15 cellular contexts compared by ENCODE assay signal in genomic region chr9:34552606-34552981, GRCh38. TPM values are rescaled to one million over a fixed set of nuclear protein-coding genes. Genes with fewer than 3 reads are reported as not detected.
DNase-seq lines count a peak whose midpoint lies in the region; ATAC-seq and TF ChIP-seq lines count a peak whose summit lies in the region.
"Had no signal": no experiment of that assay in that cellular context is flagged by ENCODE, and none has a peak within 500 bp of the region (broad histone marks: within the 10 kb centered on the region; RNA-seq: fewer than 3 reads in every experiment).

No MANE protein-coding gene starts in this region.

- CTCF ChIA-PET in HEK293 (lab: Yijun Ruan, JAX): interaction anchor here (6.5 kb wide), 1 partner anchor 39 kb away, joined by 49 read pairs; no protein-coding TSS in a partner anchor

- POLR2A ChIA-PET in HEK293 (lab: Yijun Ruan, JAX): no interaction called here

- no peak overlapping the region for H3K4me3 ChIP-seq in HEK293 (ENCODE audit: low read depth, low read length)

- no peak overlapping the region for H3K27ac Mint-ChIP-seq in chondrocyte (ENCODE audit: unreplicated experiment)
- no peak overlapping the region for H3K27ac Mint-ChIP-seq in stimulated activated memory B cell treated with anti-CD40 and anti-IgM and Interleukin-4, amounts not matched to agents 10 μg/mL and 1 μg/mL and 100 μg/mL, for 72 hours
- H3K27ac Mint-ChIP-seq: B cell had no signal

- no peaks in the 10 kb centered on the region for H3K36me3 Mint-ChIP-seq in chondrocyte (ENCODE audit: low read depth)
- H3K36me3 Mint-ChIP-seq in stimulated activated memory B cell treated with anti-CD40 and anti-IgM and Interleukin-4, amounts not matched to agents 10 μg/mL and 1 μg/mL and 100 μg/mL, for 72 hours: no peaks in the 10 kb centered on the region
- H3K36me3 Mint-ChIP-seq: CD8-positive, alpha-beta memory T cell had no signal

- TF ChIP-seq CTCF in HEK293 (tag by site-specific recombination; IDR thresholded peaks at IDR 0.05) (no peak), chondrocyte (IDR thresholded peaks at IDR 0.05) (no peak)

- H3K9me3 ChIP-seq in HEK293 (ENCODE audit: control insufficient read depth, insufficient read depth, low read depth, low read length): no peaks in the 10 kb centered on the region

- peaks cover 3% of the 10 kb centered on the region; the same call in 1 of the 2 replicates for H3K4me1 ChIP-seq in HEK293 (ENCODE audit: control insufficient read depth, insufficient read depth, low read length)

- H3K4me1 Mint-ChIP-seq in chondrocyte (ENCODE audit: low read depth): peaks cover 7% of the 10 kb centered on the region
- no peaks in the 10 kb centered on the region for H3K4me1 Mint-ChIP-seq in stimulated activated memory B cell treated with anti-CD40 and anti-IgM and Interleukin-4, amounts not matched to agents 10 μg/mL and 1 μg/mL and 100 μg/mL, for 72 hours
- H3K4me1 Mint-ChIP-seq: B cell; CD8-positive, alpha-beta memory T cell had no signal

- no peaks in the 10 kb centered on the region for H3K9me3 Mint-ChIP-seq in chondrocyte (ENCODE audit: low read depth)
- H3K9me3 Mint-ChIP-seq in stimulated activated memory B cell treated with anti-CD40 and anti-IgM and Interleukin-4, amounts not matched to agents 10 μg/mL and 1 μg/mL and 100 μg/mL, for 72 hours: no peaks in the 10 kb centered on the region
- H3K9me3 Mint-ChIP-seq: CD8-positive, alpha-beta memory T cell had no signal

- no peaks in the 10 kb centered on the region for H3K36me3 ChIP-seq in HEK293 (ENCODE audit: control insufficient read depth in 2 of 2, insufficient read depth in 1 of 2, low read length in 2 of 2)

- H3K27me3 Mint-ChIP-seq in chondrocyte (ENCODE audit: low read depth): peaks cover 13% of the 10 kb centered on the region
- H3K27me3 Mint-ChIP-seq in stimulated activated memory B cell treated with anti-CD40 and anti-IgM and Interleukin-4, amounts not matched to agents 10 μg/mL and 1 μg/mL and 100 μg/mL, for 72 hours: peaks cover 71% of the 10 kb centered on the region

- ATAC-seq in stimulated activated memory B cell treated with anti-CD40 and anti-IgM and Interleukin-4, amounts not matched to agents 10 μg/mL and 1 μg/mL and 100 μg/mL, for 72 hours: peak; percentile 9
- no peak for ATAC-seq in GM21786 (IDR thresholded peaks at IDR 0.05; ENCODE audit: unreplicated experiment)
- no peak for ATAC-seq in GM19455 (IDR thresholded peaks at IDR 0.05; ENCODE audit: unreplicated experiment)
- ATAC-seq: PC-3 had no signal

- H3K4me3 Mint-ChIP-seq in chondrocyte (ENCODE audit: unreplicated experiment): no peak overlapping the region
- H3K4me3 Mint-ChIP-seq in stimulated activated memory B cell treated with anti-CD40 and anti-IgM and Interleukin-4, amounts not matched to agents 10 μg/mL and 1 μg/mL and 100 μg/mL, for 72 hours: no peak overlapping the region
- H3K4me3 Mint-ChIP-seq: B cell; CD8-positive, alpha-beta memory T cell had no signal

- DNase-seq in chondrocyte (ENCODE audit: low spot score) (peak; percentile 78), mesenteric fat pad (ENCODE audit: low spot score) (peak; percentile 85), DMS53 treated with DMSO at 0.1 percent for 48 hours (lab: John Stamatoyannopoulos, UW; ENCODE audit: unreplicated experiment) (no peak)
- DNase-seq: CD8-positive, alpha-beta memory T cell; NCI-H1105; NCI-H1694 treated with DMSO at 0.1 percent for 48 hours; PC-3 had no signal

- H3K27ac ChIP-seq in HEK293 (ENCODE audit: extremely low read depth, low read depth, low read length): no peak overlapping the region
- H3K27ac ChIP-seq: KMS-11 had no signal

TF ChIP-seq in HEK293, 187 proteins besides CTCF, POLR2A, EP300 and RAD21:
- TF ChIP-seq PBX3 (CRISPR knock-in tag; IDR thresholded peaks at IDR 0.05) (no peak), ZBTB8A (tag by site-specific recombination; IDR thresholded peaks at IDR 0.05) (no peak), ZFHX2 (tag by site-specific recombination; conservative IDR thresholded peaks at IDR 0.05) (0 out of 2 replicates have a peak, but pooled peaks have one; percentile 28), ZBTB26 (tag by site-specific recombination; optimal IDR thresholded peaks at IDR 0.05) (no peak), ZNF48 (tag by site-specific recombination; IDR thresholded peaks at IDR 0.05) (no peak), ZNF169 (tag by site-specific recombination; IDR thresholded peaks at IDR 0.05) (no peak), GLIS1 (tag by site-specific recombination; IDR thresholded peaks at IDR 0.05) (peak; percentile 25; the same call in 1 of the 2 replicates), ZNF677 (tag by site-specific recombination; IDR thresholded peaks at IDR 0.05) (no peak)

RNA-seq across cellular contexts. Expression of gene ENHO, which starts 29.8 kb away (rescaled TPM):
- total RNA-seq in chondrocyte (0.97 to 1.6 TPM (median 1.3 TPM) in 3 replicates), mesenteric fat pad (not detected)
- total RNA-seq: B cell, MCF 10A had no signal

RNA-seq across cellular contexts. Expression of gene CNTFR, which starts 36.9 kb away (rescaled TPM):
- 0.12 TPM in 1 of 3 replicates, not detected in the others for total RNA-seq in chondrocyte
- 116 TPM for total RNA-seq in mesenteric fat pad
- total RNA-seq: B cell; CD8-positive, alpha-beta memory T cell; Daoy; MCF 10A; PC-3 had no signal

RNA-seq across cellular contexts. Expression of gene RPP25L, which starts 59.3 kb away (rescaled TPM):
- total RNA-seq in chondrocyte (10.6 to 11.0 TPM (median 10.9 TPM) in 3 replicates), mesenteric fat pad (14.8 TPM)

Comparison
In these comparisons a context has a peak if more than half of its experiments do, and no peak if none do; other contexts are left out.
1. RNA of gene CNTFR, which starts 36.9 kb away (total RNA-seq): 116 TPM in mesenteric fat pad (single experiment); 0.12 TPM in chondrocyte; every median in the first group is over 100 times any median in the second.